Comparison of ENCODE assay signal across 8 cellular contexts in genomic region chr12:26121841-26122680, GRCh38. TPM values are rescaled to one million over a fixed set of nuclear protein-coding genes. Genes with fewer than 3 reads are reported as not detected.
DNase-seq lines count a peak whose midpoint lies in the region; ATAC-seq and TF ChIP-seq lines count a peak whose summit lies in the region.

No MANE protein-coding gene starts in this region.

- H3K27me3 Mint-ChIP-seq in activated naive CD8-positive, alpha-beta T cell, result peaks cover 58% of the 10 kb centered on the region

- DNase-seq in NCI-H774 (lab: John Stamatoyannopoulos, UW) (peak; percentile 36), right cardiac atrium (peak; percentile 45 to 77 (median 74)), gastrocnemius medialis (no peak)

- TF ChIP-seq CTCF in gastrocnemius medialis (IDR thresholded peaks at IDR 0.05 in 4 of 5, conservative IDR thresholded peaks at IDR 0.05 in 1 of 5), result no peak

- H3K9me3 ChIP-seq in BLaER1 (no peaks in the 10 kb centered on the region), right cardiac atrium (ENCODE audit: control insufficient read depth, low read length) (no peaks in the 10 kb centered on the region), gastrocnemius medialis (no peaks in the 10 kb centered on the region)

- ATAC-seq in GM19452 (IDR thresholded peaks at IDR 0.05; ENCODE audit: unreplicated experiment), result peak; percentile 21
- no peak for ATAC-seq in right cardiac atrium
- ATAC-seq in gastrocnemius medialis, result peak in 1 of 2 donors; percentile 1
- ATAC-seq in GM18858 (IDR thresholded peaks at IDR 0.05; ENCODE audit: unreplicated experiment), result no peak
- no peak for ATAC-seq in GM21825 (IDR thresholded peaks at IDR 0.05; ENCODE audit: unreplicated experiment)

- no peak overlapping the region for H3K27ac Mint-ChIP-seq in activated naive CD8-positive, alpha-beta T cell

- H3K27me3 ChIP-seq in BLaER1, result peaks cover 87% of the 10 kb centered on the region
- no peaks in the 10 kb centered on the region for H3K27me3 ChIP-seq in right cardiac atrium (ENCODE audit: control insufficient read depth, insufficient read depth)
- no peaks in the 10 kb centered on the region for H3K27me3 ChIP-seq in gastrocnemius medialis

- no peaks in the 10 kb centered on the region for H3K9me3 Mint-ChIP-seq in activated naive CD8-positive, alpha-beta T cell (ENCODE audit: low read depth)

- peaks cover 33% of the 10 kb centered on the region for H3K4me1 ChIP-seq in BLaER1
- peaks cover 2% of the 10 kb centered on the region for H3K4me1 ChIP-seq in right cardiac atrium (ENCODE audit: control insufficient read depth, insufficient read depth, low read length)
- peaks cover 49 to 50% of the 10 kb centered on the region in 2 donors for H3K4me1 ChIP-seq in gastrocnemius medialis

- H3K4me1 Mint-ChIP-seq in activated naive CD8-positive, alpha-beta T cell (ENCODE audit: low read depth), result peaks cover 31% of the 10 kb centered on the region

- no peaks in the 10 kb centered on the region for H3K36me3 ChIP-seq in BLaER1
- H3K36me3 ChIP-seq in gastrocnemius medialis, result no peaks in the 10 kb centered on the region

- peak overlapping the region; percentile 89 for H3K4me2 ChIP-seq in BLaER1

- in situ Hi-C loops in gastrocnemius medialis (cut with MboI; ENCODE audit: low sequenced_read_pairs in 4 of 4), result no loop called here

- 1% methylated on average over 94 of the region's 94 CpGs for WGBS in right cardiac atrium

- no peak overlapping the region for H3K9ac ChIP-seq in BLaER1

- H3K4me3 ChIP-seq in BLaER1 (peak overlapping the region; percentile 64), right cardiac atrium (ENCODE audit: low read length) (peak overlapping the region; percentile 76), gastrocnemius medialis (peak overlapping the region; percentile 66 to 89 (median 72))

- H3K36me3 Mint-ChIP-seq in activated naive CD8-positive, alpha-beta T cell, result no peaks in the 10 kb centered on the region

- H3K27ac ChIP-seq in BLaER1, result no peak overlapping the region
- H3K27ac ChIP-seq in right cardiac atrium (ENCODE audit: low read length), result peak overlapping the region; percentile 59
- H3K27ac ChIP-seq in gastrocnemius medialis, result peak overlapping the region; percentile 95 to 100 (median 97)

- H3K4me3 Mint-ChIP-seq in activated naive CD8-positive, alpha-beta T cell, result peak overlapping the region; percentile 72

- no peak for TF ChIP-seq POLR2A in gastrocnemius medialis (IDR thresholded peaks at IDR 0.05)

- intact Hi-C loops in right cardiac atrium (cut with DNase I) (loop anchor here (5.0 to 10.0 kb wide), 4 partner anchors 73 to 163 kb away; partner anchors contain the start of gene SSPN (in 4 of the 4)), gastrocnemius medialis (cut with DNase I; ENCODE audit: low total_unique reads) (loop anchor here (2.0 kb wide), 1 partner anchor 401 kb away; no protein-coding TSS in a partner anchor)

- H4K20me1 ChIP-seq in BLaER1, result peaks cover 63% of the 10 kb centered on the region

RNA-seq across cellular contexts. Expression of gene BHLHE41, which starts 2.8 kb away (rescaled TPM):
- 10 to 100 TPM; 10.6 to 47.2 (median 31.2) TPM for total RNA-seq in right cardiac atrium
- 9.1 TPM for polyA plus RNA-seq in right cardiac atrium
- total RNA-seq in gastrocnemius medialis, result 10 to 100 TPM in 2 of 4 donors, 1 to 10 TPM in 2; 6.4 to 12.1 (median 9.5) TPM

Comparison
In these comparisons a context has a peak if more than half of its experiments do, and no peak if none do; other contexts are left out.
1. DNase-seq: peak in NCI-H774 (single experiment) and right cardiac atrium (3 of 3); none in gastrocnemius medialis (0 of 2).
2. Peak in every context shown above with its lines, with median percentiles within 50 percentile points of each other: H3K4me3 ChIP-seq.